Comparison of ENCODE assay signal across 8 cellular contexts in genomic region chr4:2281575-2282343, GRCh38. TPM values are rescaled to one million over a fixed set of nuclear protein-coding genes. Genes with fewer than 3 reads are reported as not detected.
A peak's percentile ranks its signal among the peaks of the same experiment; 100 is the strongest.
DNase-seq lines count a peak whose midpoint lies in the region; ATAC-seq lines count a peak whose summit lies in the region.

No MANE protein-coding gene starts in this region.

- peak; percentile 54 for ATAC-seq in GM21717 (IDR thresholded peaks at IDR 0.05; ENCODE audit: unreplicated experiment)

- DNase-seq in COLO668 (lab: John Stamatoyannopoulos, UW; ENCODE audit: unreplicated experiment) (peak; percentile 10), SHP77 treated with DMSO at 0.1 percent for 48 hours (lab: John Stamatoyannopoulos, UW) (peak; percentile 13), RKO (ENCODE audit: low spot score) (no peak), OCI-M1 (lab: John Stamatoyannopoulos, UW) (no peak), A172 (ENCODE audit: low spot score) (no peak)
- DNase-seq in stimulated activated CD4-positive, alpha-beta T cell treated with anti-CD3 and anti-CD28 coated beads, Interleukin-15, amount 100 ng/mL, for 24 hours: peak; percentile 54

- no peaks in the 10 kb centered on the region for H3K36me3 Mint-ChIP-seq in activated naive CD4-positive, alpha-beta T cell treated with anti-CD3 and anti-CD28 coated beads, Interleukin-2, amount 50 U/mL, for 24 hours

- no peaks in the 10 kb centered on the region for H3K27me3 Mint-ChIP-seq in activated naive CD4-positive, alpha-beta T cell treated with anti-CD3 and anti-CD28 coated beads, Interleukin-2, amount 50 U/mL, for 24 hours

- H3K27ac Mint-ChIP-seq in activated naive CD4-positive, alpha-beta T cell treated with anti-CD3 and anti-CD28 coated beads, Interleukin-2, amount 50 U/mL, for 24 hours: peak overlapping the region; percentile 91

- peaks cover 46% of the 10 kb centered on the region for H3K4me1 Mint-ChIP-seq in activated naive CD4-positive, alpha-beta T cell treated with anti-CD3 and anti-CD28 coated beads, Interleukin-2, amount 50 U/mL, for 24 hours

- peak overlapping the region; percentile 70 for H3K4me3 Mint-ChIP-seq in activated naive CD4-positive, alpha-beta T cell treated with anti-CD3 and anti-CD28 coated beads, Interleukin-2, amount 50 U/mL, for 24 hours

- H3K9me3 Mint-ChIP-seq in activated naive CD4-positive, alpha-beta T cell treated with anti-CD3 and anti-CD28 coated beads, Interleukin-2, amount 50 U/mL, for 24 hours: no peaks in the 10 kb centered on the region

RNA-seq across cellular contexts. Expression of gene MXD4, which starts 19.9 kb away (rescaled TPM):
- total RNA-seq in A172 (2014; rRNA removed; shearing (Covaris generic)): 14.6 and 18.4 TPM in 2 replicates

RNA-seq across cellular contexts. Expression of gene HAUS3, which starts 39.8 kb away (rescaled TPM):
- 19.9 and 60.5 TPM in 2 replicates for total RNA-seq in A172 (2014; rRNA removed; shearing (Covaris generic))

RNA-seq across cellular contexts. Expression of gene POLN, which starts 39.8 kb away (rescaled TPM):
- 0.24 and 0.62 TPM in 2 replicates for total RNA-seq in A172 (2014; rRNA removed; shearing (Covaris generic))

Comparison
In these comparisons a context has a peak if more than half of its experiments do, and no peak if none do; other contexts are left out.
1. DNase-seq: peak in COLO668 (single experiment), SHP77 treated with DMSO at 0.1 percent for 48 hours (single experiment) and stimulated activated CD4-positive, alpha-beta T cell treated with anti-CD3 and anti-CD28 coated beads, Interleukin-15, amount 100 ng/mL, for 24 hours (single experiment); none in RKO (single experiment), OCI-M1 (single experiment) and A172 (single experiment).